In the genomic region with DNA sequence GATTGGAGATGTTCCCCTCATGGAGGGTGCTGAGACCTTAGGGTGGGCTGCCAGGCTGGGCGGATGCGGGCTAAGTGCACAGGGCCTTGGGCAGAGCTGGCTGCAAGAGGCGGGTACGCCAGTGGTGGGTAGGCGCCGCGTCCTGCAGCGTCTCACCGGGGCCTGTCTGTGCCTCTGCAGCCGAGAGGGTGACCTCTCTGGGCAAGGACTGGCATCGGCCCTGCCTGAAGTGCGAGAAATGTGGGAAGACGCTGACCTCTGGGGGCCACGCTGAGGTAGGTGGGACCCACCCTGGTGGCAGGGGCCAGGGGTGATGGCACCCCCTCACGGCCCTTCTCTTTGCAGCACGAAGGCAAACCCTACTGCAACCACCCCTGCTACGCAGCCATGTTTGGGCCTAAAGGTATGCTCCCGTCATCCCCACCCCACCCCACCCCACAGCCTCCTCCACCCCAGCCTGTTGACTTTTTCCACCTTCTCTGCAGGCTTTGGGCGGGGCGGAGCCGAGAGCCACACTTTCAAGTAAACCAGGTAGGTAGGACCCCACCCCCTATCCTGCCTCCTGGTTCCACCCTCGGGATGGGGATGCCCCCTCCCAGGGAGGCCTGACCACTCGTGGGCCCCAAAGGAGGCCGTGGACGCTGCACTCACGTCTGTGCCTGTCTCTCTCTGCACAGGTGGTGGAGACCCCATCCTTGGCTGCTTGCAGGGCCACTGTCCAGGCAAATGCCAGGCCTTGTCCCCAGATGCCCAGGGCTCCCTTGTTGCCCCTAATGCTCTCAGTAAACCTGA, we compare ENCODE assay signal across 1 cellular context.
A peak's percentile ranks its signal among the peaks of the same experiment; 100 is the strongest.
TF ChIP-seq lines count a peak whose summit lies in the region.

No MANE protein-coding gene starts in this region.

TF ChIP-seq in HepG2, 621 proteins besides CTCF, POLR2A, EP300 and RAD21:
- TF ChIP-seq HCFC1 (IDR thresholded peaks at IDR 0.05; ENCODE audit: low read depth, low read length) = no peak
- 0 out of 2 replicates have a peak, but pooled peaks have one; percentile 25 for TF ChIP-seq ZSCAN21 (CRISPR knock-in tag; IDR thresholded peaks at IDR 0.05; ENCODE audit: borderline replicate concordance)
- TF ChIP-seq CHCHD3 (CRISPR knock-in tag; IDR thresholded peaks at IDR 0.05) = 0 out of 2 replicates have a peak, but pooled peaks have one; percentile 33
- TF ChIP-seq HNRNPL (IDR thresholded peaks at IDR 0.05; ENCODE audit: low read depth, low read length) = 0 out of 2 replicates have a peak, but pooled peaks have one; percentile 31
- TF ChIP-seq ZNF326 (CRISPR knock-in tag; IDR thresholded peaks at IDR 0.05; ENCODE audit: borderline replicate concordance) = peak; percentile 73; the same call in 1 of the 2 replicates
- TF ChIP-seq, protein P1, sequence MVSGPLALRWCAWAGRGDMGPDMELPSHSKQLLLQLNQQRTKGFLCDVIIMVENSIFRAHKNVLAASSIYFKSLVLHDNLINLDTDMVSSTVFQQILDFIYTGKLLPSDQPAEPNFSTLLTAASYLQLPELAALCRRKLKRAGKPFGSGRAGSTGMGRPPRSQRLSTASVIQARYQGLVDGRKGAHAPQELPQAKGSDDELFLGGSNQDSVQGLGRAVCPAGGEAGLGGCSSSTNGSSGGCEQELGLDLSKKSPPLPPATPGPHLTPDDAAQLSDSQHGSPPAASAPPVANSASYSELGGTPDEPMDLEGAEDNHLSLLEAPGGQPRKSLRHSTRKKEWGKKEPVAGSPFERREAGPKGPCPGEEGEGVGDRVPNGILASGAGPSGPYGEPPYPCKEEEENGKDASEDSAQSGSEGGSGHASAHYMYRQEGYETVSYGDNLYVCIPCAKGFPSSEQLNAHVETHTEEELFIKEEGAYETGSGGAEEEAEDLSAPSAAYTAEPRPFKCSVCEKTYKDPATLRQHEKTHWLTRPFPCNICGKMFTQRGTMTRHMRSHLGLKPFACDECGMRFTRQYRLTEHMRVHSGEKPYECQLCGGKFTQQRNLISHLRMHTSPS (CRISPR knock-in tag; IDR thresholded peaks at IDR 0.05; ENCODE audit: low read depth) = 0 out of 2 replicates have a peak, but pooled peaks have one; percentile 22
- TF ChIP-seq ZNF644 (CRISPR knock-in tag; IDR thresholded peaks at IDR 0.05; ENCODE audit: low read depth) = no peak
- TF ChIP-seq AGO1 (IDR thresholded peaks at IDR 0.05; ENCODE audit: low read depth, low read length, poor library complexity, severe bottlenecking) = peak; percentile 38
- TF ChIP-seq ZNF772 (CRISPR knock-in tag; IDR thresholded peaks at IDR 0.05) = peak; percentile 52; the same call in 1 of the 2 replicates
- TF ChIP-seq NR0B2 (CRISPR knock-in tag; IDR thresholded peaks at IDR 0.05) = 0 out of 2 replicates have a peak, but pooled peaks have one; percentile 60
- TF ChIP-seq PCBP1 (IDR thresholded peaks at IDR 0.05; ENCODE audit: borderline replicate concordance, low read depth, low read length) = 0 out of 2 replicates have a peak, but pooled peaks have one; percentile 10
- peak; percentile 89 for TF ChIP-seq ZNF768 (CRISPR knock-in tag; IDR thresholded peaks at IDR 0.05)
- TF ChIP-seq AGO2 (optimal IDR thresholded peaks at IDR 0.05; ENCODE audit: low read depth, low read length) = peak; percentile 7
- TF ChIP-seq, protein P2, sequence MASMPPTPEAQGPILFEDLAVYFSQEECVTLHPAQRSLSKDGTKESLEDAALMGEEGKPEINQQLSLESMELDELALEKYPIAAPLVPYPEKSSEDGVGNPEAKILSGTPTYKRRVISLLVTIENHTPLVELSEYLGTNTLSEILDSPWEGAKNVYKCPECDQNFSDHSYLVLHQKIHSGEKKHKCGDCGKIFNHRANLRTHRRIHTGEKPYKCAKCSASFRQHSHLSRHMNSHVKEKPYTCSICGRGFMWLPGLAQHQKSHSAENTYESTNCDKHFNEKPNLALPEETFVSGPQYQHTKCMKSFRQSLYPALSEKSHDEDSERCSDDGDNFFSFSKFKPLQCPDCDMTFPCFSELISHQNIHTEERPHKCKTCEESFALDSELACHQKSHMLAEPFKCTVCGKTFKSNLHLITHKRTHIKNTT (CRISPR knock-in tag; IDR thresholded peaks at IDR 0.05) = no peak
- TF ChIP-seq POLR2G (IDR thresholded peaks at IDR 0.05; ENCODE audit: low read depth, low read length) = peak; percentile 23; the same call in 1 of the 2 replicates
- no peak for TF ChIP-seq NONO (IDR thresholded peaks at IDR 0.05)
- TF ChIP-seq NONO (CRISPR knock-in tag; conservative IDR thresholded peaks at IDR 0.05) = 0 out of 2 replicates have a peak, but pooled peaks have one; percentile 2
- TF ChIP-seq KDM2A (CRISPR knock-in tag; IDR thresholded peaks at IDR 0.05; ENCODE audit: borderline replicate concordance, low read depth) = peak; percentile 13; the same call in 1 of the 2 replicates
- TF ChIP-seq MED1 (CRISPR knock-in tag; IDR thresholded peaks at IDR 0.05) = no peak
- TF ChIP-seq BCL6 (CRISPR knock-in tag; IDR thresholded peaks at IDR 0.05) = no peak
